Comparison of ENCODE assay signal across 11 cellular contexts in the genomic region with DNA sequence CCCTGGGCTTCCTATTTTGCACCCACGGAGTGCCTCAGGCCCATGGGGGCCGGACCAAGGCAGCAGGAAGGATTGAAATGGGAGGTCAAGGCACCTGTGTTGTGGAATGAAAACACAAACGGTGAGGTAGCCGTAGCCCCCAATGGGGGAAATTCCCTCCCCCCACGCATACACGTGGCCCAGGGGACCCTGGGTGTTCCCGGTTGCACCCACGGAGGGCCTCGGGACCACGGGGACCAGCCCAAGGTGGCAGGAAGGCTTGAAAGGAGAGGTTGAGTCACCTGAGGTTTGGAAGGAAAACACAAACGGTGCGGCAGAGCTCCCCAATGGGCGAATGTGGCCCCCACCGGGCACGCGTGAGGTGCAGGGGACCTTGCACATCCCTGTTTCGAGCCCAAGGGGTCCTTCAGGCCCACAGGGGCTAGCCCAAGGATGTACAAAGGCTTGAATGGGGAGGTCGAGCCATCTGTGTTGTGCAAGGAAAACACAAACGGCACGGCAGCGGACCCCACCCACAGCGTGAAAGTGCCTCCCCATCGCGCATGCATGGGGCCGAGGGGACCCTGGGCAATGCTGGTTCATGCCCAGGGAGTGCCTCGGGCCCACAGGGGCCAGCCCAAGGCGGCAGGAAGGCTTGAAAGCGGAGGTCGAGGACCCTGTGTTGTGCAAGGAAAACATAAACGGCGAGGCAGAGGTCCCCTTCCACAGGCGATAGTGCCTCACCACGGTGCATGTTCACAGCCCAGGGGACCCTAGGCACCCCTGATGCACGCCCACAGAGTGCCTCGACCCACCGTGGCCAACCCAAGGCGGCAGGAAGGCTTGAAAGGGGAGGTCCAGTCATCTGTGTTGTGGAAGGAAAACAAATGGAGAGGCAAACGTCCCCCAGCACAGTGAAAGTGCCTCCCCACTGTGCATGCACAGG.
A peak's percentile ranks its signal among the peaks of the same experiment; 100 is the strongest.
DNase-seq lines count a peak whose midpoint lies in the region; ATAC-seq and TF ChIP-seq lines count a peak whose summit lies in the region.
"Had no signal": no experiment of that assay in that cellular context is flagged by ENCODE, and none has a peak within 500 bp of the region (broad histone marks: within the 10 kb centered on the region; RNA-seq: fewer than 3 reads in every experiment).

No MANE protein-coding gene starts in this region.

- no peak overlapping the region for H3K27ac ChIP-seq in hepatocyte

- H3K9me2 ChIP-seq in hepatocyte (replicated peaks; ENCODE audit: insufficient read depth), result no peaks in the 10 kb centered on the region

- no peak overlapping the region for H3K4me3 ChIP-seq in hepatocyte

- peaks cover 5 to 12% of the 10 kb centered on the region in 2 donors for H3K9me3 Mint-ChIP-seq in activated T-cell treated with anti-CD3 and anti-CD28 coated beads, Interleukin-2, amount 50 U/mL, for 72 hours
- peaks cover 27% of the 10 kb centered on the region for H3K9me3 Mint-ChIP-seq in activated CD4-positive, alpha-beta memory T cell treated with anti-CD3 and anti-CD28 coated beads, Interleukin-2, amount 10 ng/mL, durations not matched to agents 7 days and 5 days
- H3K9me3 Mint-ChIP-seq in stimulated activated naive B cell treated with anti-CD40 and anti-IgM and Interleukin-4, amounts not matched to agents 10 μg/mL and 1 μg/mL and 100 μg/mL, for 72 hours, result peaks cover 27 to 33% of the 10 kb centered on the region in 2 donors
- H3K9me3 Mint-ChIP-seq in activated CD8-positive, alpha-beta T cell treated with anti-CD3 and anti-CD28 coated beads, Interleukin-2, amount 10 ng/mL, durations not matched to agents 7 days and 5 days (ENCODE audit: insufficient read depth), result peaks cover 15% of the 10 kb centered on the region

- no peaks in the 10 kb centered on the region for H3K4me1 Mint-ChIP-seq in activated T-cell treated with anti-CD3 and anti-CD28 coated beads, Interleukin-2, amount 50 U/mL, for 72 hours (ENCODE audit: low read depth)
- no peaks in the 10 kb centered on the region for H3K4me1 Mint-ChIP-seq in activated CD4-positive, alpha-beta memory T cell treated with anti-CD3 and anti-CD28 coated beads, Interleukin-2, amount 10 ng/mL, durations not matched to agents 7 days and 5 days
- H3K4me1 Mint-ChIP-seq in stimulated activated naive B cell treated with anti-CD40 and anti-IgM and Interleukin-4, amounts not matched to agents 10 μg/mL and 1 μg/mL and 100 μg/mL, for 72 hours, result no peaks in the 10 kb centered on the region
- no peaks in the 10 kb centered on the region for H3K4me1 Mint-ChIP-seq in activated CD8-positive, alpha-beta T cell treated with anti-CD3 and anti-CD28 coated beads, Interleukin-2, amount 10 ng/mL, durations not matched to agents 7 days and 5 days (ENCODE audit: low read depth)
- H3K4me1 Mint-ChIP-seq: IgD-negative memory B cell had no signal

- H3K27me3 ChIP-seq in hepatocyte, result no peaks in the 10 kb centered on the region

- H3K4me1 ChIP-seq in hepatocyte (ENCODE audit: insufficient read depth), result no peaks in the 10 kb centered on the region

- H3K27ac Mint-ChIP-seq in activated T-cell treated with anti-CD3 and anti-CD28 coated beads, Interleukin-2, amount 50 U/mL, for 72 hours, result no peak overlapping the region
- no peak overlapping the region for H3K27ac Mint-ChIP-seq in activated CD4-positive, alpha-beta memory T cell treated with anti-CD3 and anti-CD28 coated beads, Interleukin-2, amount 10 ng/mL, durations not matched to agents 7 days and 5 days
- no peak overlapping the region for H3K27ac Mint-ChIP-seq in stimulated activated naive B cell treated with anti-CD40 and anti-IgM and Interleukin-4, amounts not matched to agents 10 μg/mL and 1 μg/mL and 100 μg/mL, for 72 hours
- H3K27ac Mint-ChIP-seq in activated CD8-positive, alpha-beta T cell treated with anti-CD3 and anti-CD28 coated beads, Interleukin-2, amount 10 ng/mL, durations not matched to agents 7 days and 5 days, result no peak overlapping the region
- H3K27ac Mint-ChIP-seq: IgD-negative memory B cell had no signal

- H3K36me3 Mint-ChIP-seq in activated T-cell treated with anti-CD3 and anti-CD28 coated beads, Interleukin-2, amount 50 U/mL, for 72 hours (ENCODE audit: insufficient read depth in 2 of 2), result peaks cover 2 to 21% of the 10 kb centered on the region in 2 donors
- peaks cover 2% of the 10 kb centered on the region for H3K36me3 Mint-ChIP-seq in activated CD4-positive, alpha-beta memory T cell treated with anti-CD3 and anti-CD28 coated beads, Interleukin-2, amount 10 ng/mL, durations not matched to agents 7 days and 5 days (ENCODE audit: low read depth)
- H3K36me3 Mint-ChIP-seq in stimulated activated naive B cell treated with anti-CD40 and anti-IgM and Interleukin-4, amounts not matched to agents 10 μg/mL and 1 μg/mL and 100 μg/mL, for 72 hours, result peaks cover 5 to 9% of the 10 kb centered on the region in 2 donors
- H3K36me3 Mint-ChIP-seq in activated CD8-positive, alpha-beta T cell treated with anti-CD3 and anti-CD28 coated beads, Interleukin-2, amount 10 ng/mL, durations not matched to agents 7 days and 5 days (ENCODE audit: low read depth), result no peaks in the 10 kb centered on the region
- H3K36me3 Mint-ChIP-seq: IgD-negative memory B cell had no signal

- no peaks in the 10 kb centered on the region for H4K20me1 ChIP-seq in hepatocyte (ENCODE audit: insufficient read depth, poor library complexity, severe bottlenecking)

- DNase-seq in activated T-cell treated with anti-CD3 and anti-CD28 coated beads, Interleukin-2, amount 50 U/mL, for 1 hour, result peak; percentile 9
- no peak for DNase-seq in activated T-cell treated with anti-CD3 and anti-CD28 coated beads, Interleukin-2, amount 50 U/mL, for 72 hours
- peak; percentile 13 for DNase-seq in activated CD4-positive, alpha-beta memory T cell treated with anti-CD3 and anti-CD28 coated beads, Interleukin-2, amount 10 ng/mL, durations not matched to agents 7 days and 5 days
- DNase-seq in hepatocyte (ENCODE audit: low spot score), result peak; percentile 2
- peak; percentile 0 for DNase-seq in stimulated activated naive B cell treated with anti-CD40 and anti-IgM and Interleukin-4, amounts not matched to agents 10 μg/mL and 1 μg/mL and 100 μg/mL, for 72 hours
- DNase-seq in activated CD8-positive, alpha-beta T cell treated with anti-CD3 and anti-CD28 coated beads, Interleukin-2, amount 10 ng/mL, durations not matched to agents 7 days and 5 days, result no peak
- DNase-seq: GOT3, NCI-H2029 treated with DMSO at 0.1 percent for 48 hours had no signal

- no peaks in the 10 kb centered on the region for H3K9me3 ChIP-seq in hepatocyte (ENCODE audit: low read depth)

- H2AFZ ChIP-seq in hepatocyte, result no peak overlapping the region

- no peak overlapping the region for H3K4me2 ChIP-seq in hepatocyte

- CTCF ChIA-PET in activated CD4-positive, alpha-beta memory T cell treated with anti-CD3 and anti-CD28 coated beads, Interleukin-2, amount 10 ng/mL, durations not matched to agents 7 days and 5 days (lab: Charles Lee), result no interaction called here
- CTCF ChIA-PET in activated CD8-positive, alpha-beta T cell treated with anti-CD3 and anti-CD28 coated beads, Interleukin-2, amount 10 ng/mL, durations not matched to agents 7 days and 5 days (lab: Charles Lee), result no interaction called here

- no peak for ATAC-seq in activated T-cell treated with anti-CD3 and anti-CD28 coated beads, Interleukin-2, amount 50 U/mL, for 72 hours (replicated peaks in 1 of 2)
- ATAC-seq in stimulated activated naive B cell treated with anti-CD40 and anti-IgM and Interleukin-4, amounts not matched to agents 10 μg/mL and 1 μg/mL and 100 μg/mL, for 72 hours (replicated peaks), result no peak
- no peak for ATAC-seq in HG02938 (IDR thresholded peaks at IDR 0.05; ENCODE audit: unreplicated experiment)
- ATAC-seq in HG02885 (IDR thresholded peaks at IDR 0.05; ENCODE audit: poor library complexity, unreplicated experiment), result no peak
- no peak for ATAC-seq in activated CD8-positive, alpha-beta T cell treated with anti-CD3 and anti-CD28 coated beads, Interleukin-2, amount 10 ng/mL, durations not matched to agents 7 days and 5 days

- no peaks in the 10 kb centered on the region for H3K79me2 ChIP-seq in hepatocyte

- no peak overlapping the region for H3K4me3 Mint-ChIP-seq in activated T-cell treated with anti-CD3 and anti-CD28 coated beads, Interleukin-2, amount 50 U/mL, for 72 hours
- no peak overlapping the region for H3K4me3 Mint-ChIP-seq in activated CD4-positive, alpha-beta memory T cell treated with anti-CD3 and anti-CD28 coated beads, Interleukin-2, amount 10 ng/mL, durations not matched to agents 7 days and 5 days
- no peak overlapping the region for H3K4me3 Mint-ChIP-seq in stimulated activated naive B cell treated with anti-CD40 and anti-IgM and Interleukin-4, amounts not matched to agents 10 μg/mL and 1 μg/mL and 100 μg/mL, for 72 hours
- H3K4me3 Mint-ChIP-seq in activated CD8-positive, alpha-beta T cell treated with anti-CD3 and anti-CD28 coated beads, Interleukin-2, amount 10 ng/mL, durations not matched to agents 7 days and 5 days, result no peak overlapping the region
- H3K4me3 Mint-ChIP-seq: IgD-negative memory B cell had no signal

- POLR2A ChIA-PET in activated CD4-positive, alpha-beta memory T cell treated with anti-CD3 and anti-CD28 coated beads, Interleukin-2, amount 10 ng/mL, durations not matched to agents 7 days and 5 days (lab: Charles Lee), result no interaction called here
- POLR2A ChIA-PET in activated CD8-positive, alpha-beta T cell treated with anti-CD3 and anti-CD28 coated beads, Interleukin-2, amount 10 ng/mL, durations not matched to agents 7 days and 5 days (lab: Charles Lee), result no interaction called here

- H3K36me3 ChIP-seq in hepatocyte (replicated peaks; ENCODE audit: insufficient read depth, low read depth), result no peaks in the 10 kb centered on the region

- 62% methylated on average over 38 of the region's 38 CpGs for WGBS in hepatocyte (ENCODE audit: low lambda C conversion rate, missing lambda C conversion rate)

- no peak for TF ChIP-seq CTCF in hepatocyte (IDR thresholded peaks at IDR 0.05; ENCODE audit: poor library complexity)

- no peaks in the 10 kb centered on the region for H3K27me3 Mint-ChIP-seq in activated T-cell treated with anti-CD3 and anti-CD28 coated beads, Interleukin-2, amount 50 U/mL, for 72 hours (ENCODE audit: low read depth)
- no peaks in the 10 kb centered on the region for H3K27me3 Mint-ChIP-seq in activated CD4-positive, alpha-beta memory T cell treated with anti-CD3 and anti-CD28 coated beads, Interleukin-2, amount 10 ng/mL, durations not matched to agents 7 days and 5 days
- no peaks in the 10 kb centered on the region for H3K27me3 Mint-ChIP-seq in stimulated activated naive B cell treated with anti-CD40 and anti-IgM and Interleukin-4, amounts not matched to agents 10 μg/mL and 1 μg/mL and 100 μg/mL, for 72 hours
- no peaks in the 10 kb centered on the region for H3K27me3 Mint-ChIP-seq in activated CD8-positive, alpha-beta T cell treated with anti-CD3 and anti-CD28 coated beads, Interleukin-2, amount 10 ng/mL, durations not matched to agents 7 days and 5 days (ENCODE audit: low read depth)

Comparison
In these comparisons a context has a peak if more than half of its experiments do, and no peak if none do; other contexts are left out.
1. DNase-seq: peak in activated T-cell treated with anti-CD3 and anti-CD28 coated beads, Interleukin-2, amount 50 U/mL, for 1 hour (single experiment), activated CD4-positive, alpha-beta memory T cell treated with anti-CD3 and anti-CD28 coated beads, Interleukin-2, amount 10 ng/mL, durations not matched to agents 7 days and 5 days (single experiment), hepatocyte (single experiment) and stimulated activated naive B cell treated with anti-CD40 and anti-IgM and Interleukin-4, amounts not matched to agents 10 μg/mL and 1 μg/mL and 100 μg/mL, for 72 hours (single experiment); none in activated T-cell treated with anti-CD3 and anti-CD28 coated beads, Interleukin-2, amount 50 U/mL, for 72 hours (0 of 2) and activated CD8-positive, alpha-beta T cell treated with anti-CD3 and anti-CD28 coated beads, Interleukin-2, amount 10 ng/mL, durations not matched to agents 7 days and 5 days (single experiment).